In genomic region chr19:2962018-2962670, GRCh38 we compare ENCODE assay signal across 8 cellular contexts. TPM values are rescaled to one million over a fixed set of nuclear protein-coding genes. Genes with fewer than 3 reads are reported as not detected.
DNase-seq lines count a peak whose midpoint lies in the region; ATAC-seq and TF ChIP-seq lines count a peak whose summit lies in the region.

No MANE protein-coding gene starts in this region.

- no peaks in the 10 kb centered on the region for H3K9me3 ChIP-seq in right atrium auricular region
- no peaks in the 10 kb centered on the region for H3K9me3 ChIP-seq in sigmoid colon

- H3K36me3 ChIP-seq in right atrium auricular region: no peaks in the 10 kb centered on the region
- H3K36me3 ChIP-seq in sigmoid colon: no peaks in the 10 kb centered on the region

- H3K27ac ChIP-seq in right atrium auricular region (no peak overlapping the region), sigmoid colon (no peak overlapping the region)

- H3K27me3 ChIP-seq in right atrium auricular region (no peaks in the 10 kb centered on the region), sigmoid colon (no peaks in the 10 kb centered on the region)

- no peak for TF ChIP-seq POLR2A in sigmoid colon (IDR thresholded peaks at IDR 0.05)

- no peak overlapping the region for H3K4me3 ChIP-seq in astrocyte of the cerebellum (ENCODE audit: low read depth, low read length)
- peak overlapping the region in 1 of 2 donors; percentile 9 for H3K4me3 ChIP-seq in right atrium auricular region
- H3K4me3 ChIP-seq in sigmoid colon: peak overlapping the region in 1 of 4 donors; percentile 7

- DNase-seq in GM03348 (ENCODE audit: low spot score) (peak; percentile 80), MV-4-11 (lab: John Stamatoyannopoulos, UW) (peak; percentile 72), SHP77 treated with DMSO at 0.1 percent for 48 hours (lab: John Stamatoyannopoulos, UW) (peak; percentile 54), astrocyte of the cerebellum (ENCODE audit: low read depth) (peak; percentile 81), right atrium auricular region (ENCODE audit: low spot score) (peak; percentile 70), sigmoid colon (no peak), UCSD-AML1 (lab: John Stamatoyannopoulos, UW; ENCODE audit: unreplicated experiment) (no peak)

- TF ChIP-seq CTCF in astrocyte of the cerebellum (IDR thresholded peaks at IDR 0.05; ENCODE audit: low read depth, low read length, missing control alignments) (peak; percentile 65), right atrium auricular region (IDR thresholded peaks at IDR 0.05) (peak; percentile 69 to 74), sigmoid colon (IDR thresholded peaks at IDR 0.05) (peak; percentile 69 to 96 (median 84))

- no peaks in the 10 kb centered on the region for H3K4me1 ChIP-seq in right atrium auricular region
- peaks cover 0 to 3% (median 0%) of the 10 kb centered on the region in 4 donors for H3K4me1 ChIP-seq in sigmoid colon

- no peak for ATAC-seq in GM21723 (IDR thresholded peaks at IDR 0.05; ENCODE audit: unreplicated experiment)

- in situ Hi-C loops in astrocyte of the cerebellum (cut with HindIII; ENCODE audit: low sequenced_read_pairs): no loop called here

- intact Hi-C loops in sigmoid colon (cut with DNase I): loop anchor here (2.0 kb wide), 3 partner anchors 113 to 201 kb away; no protein-coding TSS in a partner anchor

- 20 to 37% methylated on average over 17 of the region's 17 CpGs for WGBS in sigmoid colon, 2 donors

- TF ChIP-seq EP300 in sigmoid colon (IDR thresholded peaks at IDR 0.05): no peak

RNA-seq across cellular contexts. Expression of gene TLE6, which starts 15.2 kb away (rescaled TPM):
- 1 to 10 TPM; 2.1 to 5.2 TPM for total RNA-seq in right atrium auricular region
- total RNA-seq in sigmoid colon: under 1 TPM in 3 of 4 donors, not detected in 1; 0.71 to 0.99 (median 0.81) TPM
- polyA plus RNA-seq in sigmoid colon: 1 to 10 TPM; 1.8 to 7.2 (median 3.0) TPM

RNA-seq across cellular contexts. Expression of gene ZNF77, which starts 17.4 kb away (rescaled TPM):
- total RNA-seq in right atrium auricular region (1 to 10 TPM; 1.7 to 4.2 TPM), sigmoid colon (1 to 10 TPM; 3.4 to 8.2 (median 5.3) TPM)
- 1 to 10 TPM; 1.8 to 2.7 (median 2.1) TPM for polyA plus RNA-seq in sigmoid colon

Comparison
In these comparisons a context has a peak if more than half of its experiments do, and no peak if none do; other contexts are left out.
1. DNase-seq: peak in GM03348 (single experiment), MV-4-11 (single experiment), SHP77 treated with DMSO at 0.1 percent for 48 hours (single experiment), astrocyte of the cerebellum (single experiment) and right atrium auricular region (single experiment); none in sigmoid colon (single experiment) and UCSD-AML1 (single experiment).
2. Peak in every context shown above with its lines, with median percentiles within 50 percentile points of each other: CTCF ChIP-seq.